In the genomic region with DNA sequence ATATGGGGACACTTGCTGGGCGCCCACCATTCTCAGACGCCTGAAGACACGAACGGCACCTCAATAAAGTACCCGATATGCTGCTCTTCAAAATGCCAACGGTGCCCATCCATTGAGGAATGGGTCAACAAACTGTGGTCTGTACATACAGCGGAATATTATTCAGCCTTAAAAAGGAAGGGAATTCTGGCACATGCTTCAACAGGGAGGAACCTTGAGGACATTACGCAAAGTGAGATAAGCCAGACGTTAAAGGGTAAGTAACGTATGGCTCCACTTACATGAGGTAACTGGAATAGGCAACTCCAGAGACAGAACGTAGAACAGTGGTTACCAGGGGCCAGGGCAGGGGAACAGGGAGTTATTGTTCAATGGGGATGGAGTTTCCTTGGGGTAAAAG, we compare ENCODE assay signal across 32 cellular contexts.
"Had no signal": no experiment of that assay in that cellular context is flagged by ENCODE, and none has a peak within 500 bp of the region (broad histone marks: within the 10 kb centered on the region; RNA-seq: fewer than 3 reads in every experiment).

No MANE protein-coding gene starts in this region.

- FAIRE-seq: bronchial epithelial cell, islet of Langerhans, pancreas, small intestine had no signal

- H3K27me3 Mint-ChIP-seq: activated CD4-positive, alpha-beta T cell treated with anti-CD3 and anti-CD28 coated beads for 36 hours; activated CD8-positive, alpha-beta memory T cell treated with anti-CD3 and anti-CD28 coated beads, Interleukin-2, amount 10 ng/mL, durations not matched to agents 7 days and 5 days; central memory CD8-positive, alpha-beta T cell had no signal

- H3K27ac Mint-ChIP-seq: activated CD4-positive, alpha-beta T cell treated with anti-CD3 and anti-CD28 coated beads for 36 hours; activated CD8-positive, alpha-beta T cell treated with anti-CD3 and anti-CD28 coated beads, Interleukin-2, amount 10 ng/mL, durations not matched to agents 7 days and 5 days; activated T-cell treated with anti-CD3 and anti-CD28 coated beads, Interleukin-2, amount 50 U/mL, for 72 hours; nephron progenitor cell; stimulated activated naive B cell treated with anti-CD40 and anti-IgM and Interleukin-4, amounts not matched to agents 10 μg/mL and 1 μg/mL and 100 μg/mL, for 72 hours; T-helper 2 cell treated with Interferon-gamma antibody and Interleukin-4, amounts not matched to agents 5 μg/mL and 100 μg/mL, for 36 hours had no signal

- H3K27ac ChIP-seq: esophagus muscularis mucosa, pancreas, prostate gland, sigmoid colon, stomach, upper lobe of right lung had no signal

- H3K4me1 Mint-ChIP-seq: activated CD4-positive, alpha-beta T cell treated with anti-CD3 and anti-CD28 coated beads for 36 hours; activated CD8-positive, alpha-beta memory T cell treated with anti-CD3 and anti-CD28 coated beads, Interleukin-2, amount 10 ng/mL, durations not matched to agents 7 days and 5 days had no signal

- ATAC-seq: activated CD4-positive, alpha-beta T cell treated with anti-CD3 and anti-CD28 coated beads for 36 hours; activated CD8-positive, alpha-beta memory T cell treated with anti-CD3 and anti-CD28 coated beads, Interleukin-2, amount 10 ng/mL, durations not matched to agents 7 days and 5 days; activated CD8-positive, alpha-beta T cell treated with anti-CD3 and anti-CD28 coated beads, Interleukin-2, amount 10 ng/mL, durations not matched to agents 7 days and 5 days; activated naive CD4-positive, alpha-beta T cell treated with anti-CD3 and anti-CD28 coated beads, Interleukin-2, amount 50 U/mL, for 72 hours; activated T-cell treated with anti-CD3 and anti-CD28 coated beads, Interleukin-2, amount 50 U/mL, for 72 hours; stimulated activated naive B cell treated with anti-CD40 and anti-IgM and Interleukin-4, amounts not matched to agents 10 μg/mL and 1 μg/mL and 100 μg/mL, for 72 hours had no signal

- H3K4me3 Mint-ChIP-seq: activated CD4-positive, alpha-beta T cell treated with anti-CD3 and anti-CD28 coated beads for 36 hours; activated CD8-positive, alpha-beta memory T cell treated with anti-CD3 and anti-CD28 coated beads, Interleukin-2, amount 10 ng/mL, durations not matched to agents 7 days and 5 days; activated CD8-positive, alpha-beta T cell treated with anti-CD3 and anti-CD28 coated beads, Interleukin-2, amount 10 ng/mL, durations not matched to agents 7 days and 5 days; activated T-cell treated with anti-CD3 and anti-CD28 coated beads, Interleukin-2, amount 50 U/mL, for 72 hours; central memory CD8-positive, alpha-beta T cell; nephron progenitor cell; stimulated activated naive B cell treated with anti-CD40 and anti-IgM and Interleukin-4, amounts not matched to agents 10 μg/mL and 1 μg/mL and 100 μg/mL, for 72 hours; T-helper 2 cell treated with Interferon-gamma antibody and Interleukin-4, amounts not matched to agents 5 μg/mL and 100 μg/mL, for 36 hours had no signal

- H3K4me3 ChIP-seq: esophagus muscularis mucosa, heart right ventricle, pancreas, prostate gland, sigmoid colon, stomach, thyroid gland, upper lobe of right lung had no signal

- DNase-seq: activated CD4-positive, alpha-beta T cell treated with anti-CD3 and anti-CD28 coated beads for 36 hours; activated CD4-positive, CD25-positive, alpha-beta regulatory T cell; activated CD8-positive, alpha-beta memory T cell treated with anti-CD3 and anti-CD28 coated beads, Interleukin-2, amount 10 ng/mL, durations not matched to agents 7 days and 5 days; activated CD8-positive, alpha-beta T cell treated with anti-CD3 and anti-CD28 coated beads, Interleukin-2, amount 10 ng/mL, durations not matched to agents 7 days and 5 days; activated naive CD4-positive, alpha-beta T cell; activated T-cell treated with anti-CD3 and anti-CD28 coated beads for 4 hours; activated T-cell treated with anti-CD3 and anti-CD28 coated beads, Interleukin-2, amount 50 U/mL, for 72 hours; dermis blood vessel endothelial cell; effector CD4-positive, alpha-beta T cell; foreskin melanocyte; heart right ventricle; left cardiac atrium; left ventricle myocardium superior; naive B cell; nephron progenitor cell; pancreas; retina; sigmoid colon; small intestine; stimulated activated CD4-positive, alpha-beta T cell treated with anti-CD3 and anti-CD28 coated beads, Interleukin-1b, Interleukin-23, amount 100 ng/mL, for 48 hours; stimulated activated CD4-positive, alpha-beta T cell treated with anti-CD3 and anti-CD28 coated beads, Interleukin-4, amount 100 ng/mL, for 4 hours; stimulated activated naive B cell treated with anti-CD40 and anti-IgM and Interleukin-4, amounts not matched to agents 10 μg/mL and 1 μg/mL and 100 μg/mL, for 72 hours; stomach; thyroid gland; upper lobe of right lung had no signal

- H3K9me3 ChIP-seq: esophagus muscularis mucosa, heart right ventricle, pancreas, prostate gland, sigmoid colon, stomach, thyroid gland, upper lobe of right lung had no signal

- H3K36me3 ChIP-seq: esophagus muscularis mucosa, heart right ventricle, pancreas, prostate gland, sigmoid colon, stomach, thyroid gland, upper lobe of right lung had no signal

- H3K27me3 ChIP-seq: esophagus muscularis mucosa, heart right ventricle, pancreas, sigmoid colon, stomach, thyroid gland, upper lobe of right lung had no signal

- H3K36me3 Mint-ChIP-seq: activated CD8-positive, alpha-beta memory T cell treated with anti-CD3 and anti-CD28 coated beads, Interleukin-2, amount 10 ng/mL, durations not matched to agents 7 days and 5 days; activated naive CD4-positive, alpha-beta T cell treated with anti-CD3 and anti-CD28 coated beads, Interleukin-2, amount 50 U/mL, for 72 hours had no signal

- H3K4me1 ChIP-seq: prostate gland, upper lobe of right lung had no signal

- H3K9me3 Mint-ChIP-seq: activated naive CD4-positive, alpha-beta T cell treated with anti-CD3 and anti-CD28 coated beads, Interleukin-2, amount 50 U/mL, for 72 hours; activated T-cell treated with anti-CD3 and anti-CD28 coated beads, Interleukin-2, amount 50 U/mL, for 72 hours; central memory CD8-positive, alpha-beta T cell; nephron progenitor cell; stimulated activated naive B cell treated with anti-CD40 and anti-IgM and Interleukin-4, amounts not matched to agents 10 μg/mL and 1 μg/mL and 100 μg/mL, for 72 hours; T-helper 2 cell treated with Interferon-gamma antibody and Interleukin-4, amounts not matched to agents 5 μg/mL and 100 μg/mL, for 36 hours had no signal
